In genomic region chr2:190880374-190881073, GRCh38 we compare ENCODE assay signal across 8 cellular contexts. TPM values are rescaled to one million over a fixed set of nuclear protein-coding genes. Genes with fewer than 3 reads are reported as not detected.
DNase-seq lines count a peak whose midpoint lies in the region; ATAC-seq and TF ChIP-seq lines count a peak whose summit lies in the region.

Gene GLS, plus strand, starts transcription at chr2:190880821. Its CDS starts 264 bp downstream, at chr2:190881085.

- H3K9me2 ChIP-seq in SK-N-SH, result no peaks in the 10 kb centered on the region

- peaks cover 29% of the 10 kb centered on the region for H3F3A ChIP-seq in SK-N-SH (replicated peaks; ENCODE audit: insufficient read depth)

- peak; percentile 73 for ATAC-seq in HG02571 (IDR thresholded peaks at IDR 0.05; ENCODE audit: unreplicated experiment)

- peak within 1 kb of the TSS; percentile 74 to 97 for H3K4me3 ChIP-seq in SK-N-SH (ENCODE audit: low read depth in 2 of 2, low read length in 1 of 2)
- H3K4me3 ChIP-seq in suprapubic skin, result peak within 1 kb of the TSS; percentile 98

- TF ChIP-seq CTCF in SK-N-SH (IDR thresholded peaks at IDR 0.05), result no peak
- no peak for TF ChIP-seq CTCF in suprapubic skin (IDR thresholded peaks at IDR 0.05)

- H3K9ac ChIP-seq in SK-N-SH, result peak within 1 kb of the TSS; percentile 80

- H3K27ac ChIP-seq in SK-N-SH (ENCODE audit: low read depth in 2 of 2, low read length in 1 of 2) (peak within 1 kb of the TSS; percentile 85 to 96), suprapubic skin (peak within 1 kb of the TSS; percentile 96)

- peak within 1 kb of the TSS; percentile 96 for H3K4me2 ChIP-seq in SK-N-SH

- no peak; a peak in 1 of 4 replicates for TF ChIP-seq EP300 in SK-N-SH (IDR thresholded peaks at IDR 0.05; ENCODE audit: borderline replicate concordance in 1 of 2, low read depth in 1 of 2, low read length in 1 of 2)
- no peak for TF ChIP-seq EP300 in suprapubic skin (IDR thresholded peaks at IDR 0.05)

- H3K79me2 ChIP-seq in SK-N-SH (ENCODE audit: insufficient read depth), result peaks cover 49% of the 10 kb centered on the region

- CTCF ChIA-PET in SK-N-SH (lab: Yijun Ruan, JAX), result interaction anchor here (0.9 to 1.5 kb wide), 2 partner anchors 30 to 355 kb away, joined by 3 to 5 read pairs; no protein-coding TSS in a partner anchor

- POLR2A ChIA-PET in SK-N-SH (lab: Yijun Ruan, JAX), result interaction anchor here (0.6 to 1.0 kb wide), 2 partner anchors 74 to 172 kb away, joined by 3 to 6 read pairs; no protein-coding TSS in a partner anchor

- peaks cover 6 to 13% of the 10 kb centered on the region in 2 experiments; a peak in 3 of 4 replicates for H3K4me1 ChIP-seq in SK-N-SH (ENCODE audit: control insufficient read depth in 1 of 2, insufficient read depth in 2 of 2, low read depth in 1 of 2, low read length in 1 of 2)
- H3K4me1 ChIP-seq in suprapubic skin, result peaks cover 36% of the 10 kb centered on the region

- DNase-seq in GM04504 (ENCODE audit: low read depth), result peak; percentile 96
- peak; percentile 93 for DNase-seq in NCI-H1048 (lab: John Stamatoyannopoulos, UW)
- DNase-seq in SK-N-SH, result peak; percentile 95
- peak; percentile 96 for DNase-seq in activated naive CD4-positive, alpha-beta T cell treated with anti-CD3 and anti-CD28 coated beads, Interleukin-2, amount 50 U/mL, for 16 hours
- peak; percentile 99 for DNase-seq in germinal center (ENCODE audit: low spot score)
- DNase-seq in nucleus accumbens (lab: John Stamatoyannopoulos, UW), result peak; percentile 58 to 99 (median 96)
- peak; percentile 98 to 99 for DNase-seq in suprapubic skin (ENCODE audit: low spot score in 2 of 2)

- no peak for TF ChIP-seq RAD21 in SK-N-SH (IDR thresholded peaks at IDR 0.05; ENCODE audit: low read length)

- H3K36me3 ChIP-seq in SK-N-SH (replicated peaks in 1 of 2; ENCODE audit: control insufficient read depth in 1 of 2, insufficient read depth in 2 of 2, low read length in 1 of 2), result peaks cover 19% of the 10 kb centered on the region in 2 experiments
- H3K36me3 ChIP-seq in suprapubic skin, result no peaks in the 10 kb centered on the region

- under 1% methylated on average over 26 of the region's 54 CpGs for WGBS in SK-N-SH (ENCODE audit: low lambda C conversion rate)
- WGBS in suprapubic skin, result 0% methylated on average over 38 of the region's 54 CpGs

- H3K27me3 ChIP-seq in SK-N-SH (ENCODE audit: insufficient read depth) (no peaks in the 10 kb centered on the region), suprapubic skin (no peaks in the 10 kb centered on the region)

- TF ChIP-seq POLR2A in suprapubic skin (IDR thresholded peaks at IDR 0.05), result peak; percentile 95 to 98

- H4K20me1 ChIP-seq in SK-N-SH (ENCODE audit: insufficient read depth), result peaks cover 39% of the 10 kb centered on the region

- no peaks in the 10 kb centered on the region for H3K9me3 ChIP-seq in SK-N-SH
- H3K9me3 ChIP-seq in suprapubic skin, result no peaks in the 10 kb centered on the region

- peak within 1 kb of the TSS; percentile 92 for H2AFZ ChIP-seq in SK-N-SH (ENCODE audit: low read depth)

TF ChIP-seq in SK-N-SH, 30 proteins besides CTCF, POLR2A, EP300 and RAD21 (continues in another document):
- TF ChIP-seq SMC3 (IDR thresholded peaks at IDR 0.05; ENCODE audit: low read depth, low read length) (no peak), USF2 (IDR thresholded peaks at IDR 0.05; ENCODE audit: borderline replicate concordance, low read depth, low read length) (no peak), POLR2AphosphoS5 (IDR thresholded peaks at IDR 0.05; ENCODE audit: low read depth, low read length) (peak; percentile 100), RXRA (IDR thresholded peaks at IDR 0.05; ENCODE audit: borderline replicate concordance, low read depth) (no peak), RFX5 (IDR thresholded peaks at IDR 0.05; ENCODE audit: low read length) (no peak), FOXJ3 (CRISPR knock-in tag; IDR thresholded peaks at IDR 0.05) (no peak), IRF3 (IDR thresholded peaks at IDR 0.05; ENCODE audit: low read depth, low read length) (peak; percentile 50), SIN3A (IDR thresholded peaks at IDR 0.05; ENCODE audit: borderline replicate concordance, low read depth, low read length) (peak; percentile 92; the same call in 1 of the 2 replicates), TAF1 (IDR thresholded peaks at IDR 0.05; ENCODE audit: borderline replicate concordance, low read depth, low read length) (peak; percentile 99), EZH2phosphoT487 (IDR thresholded peaks at IDR 0.05; ENCODE audit: borderline replicate concordance, low read depth) (no peak), NRF1 (IDR thresholded peaks at IDR 0.05; ENCODE audit: low read depth, low read length) (no peak), RCOR1 (IDR thresholded peaks at IDR 0.05; ENCODE audit: low read length) (peak; percentile 22; the same call in 1 of the 2 replicates), ZBTB33 (IDR thresholded peaks at IDR 0.05; ENCODE audit: borderline replicate concordance, low read depth) (no peak), GATA2 (CRISPR knock-in tag; IDR thresholded peaks at IDR 0.05) (no peak), FOSL2 (IDR thresholded peaks at IDR 0.05; ENCODE audit: borderline replicate concordance, low read depth) (no peak), YY1 (IDR thresholded peaks at IDR 0.05; ENCODE audit: low read depth) (no peak), NFIC (IDR thresholded peaks at IDR 0.05; ENCODE audit: borderline replicate concordance) (no peak; the same call in 1 of the 2 replicates), TEAD4 (IDR thresholded peaks at IDR 0.05; ENCODE audit: borderline replicate concordance, insufficient read depth) (no peak), FOXM1 (IDR thresholded peaks at IDR 0.05; ENCODE audit: low read depth) (no peak), MXI1 (IDR thresholded peaks at IDR 0.05; ENCODE audit: low read depth, low read length) (peak; percentile 40; the same call in 1 of the 2 replicates), TCF12 (IDR thresholded peaks at IDR 0.05) (no peak; the same call in 1 of the 2 replicates)
- TF ChIP-seq, protein P1, sequence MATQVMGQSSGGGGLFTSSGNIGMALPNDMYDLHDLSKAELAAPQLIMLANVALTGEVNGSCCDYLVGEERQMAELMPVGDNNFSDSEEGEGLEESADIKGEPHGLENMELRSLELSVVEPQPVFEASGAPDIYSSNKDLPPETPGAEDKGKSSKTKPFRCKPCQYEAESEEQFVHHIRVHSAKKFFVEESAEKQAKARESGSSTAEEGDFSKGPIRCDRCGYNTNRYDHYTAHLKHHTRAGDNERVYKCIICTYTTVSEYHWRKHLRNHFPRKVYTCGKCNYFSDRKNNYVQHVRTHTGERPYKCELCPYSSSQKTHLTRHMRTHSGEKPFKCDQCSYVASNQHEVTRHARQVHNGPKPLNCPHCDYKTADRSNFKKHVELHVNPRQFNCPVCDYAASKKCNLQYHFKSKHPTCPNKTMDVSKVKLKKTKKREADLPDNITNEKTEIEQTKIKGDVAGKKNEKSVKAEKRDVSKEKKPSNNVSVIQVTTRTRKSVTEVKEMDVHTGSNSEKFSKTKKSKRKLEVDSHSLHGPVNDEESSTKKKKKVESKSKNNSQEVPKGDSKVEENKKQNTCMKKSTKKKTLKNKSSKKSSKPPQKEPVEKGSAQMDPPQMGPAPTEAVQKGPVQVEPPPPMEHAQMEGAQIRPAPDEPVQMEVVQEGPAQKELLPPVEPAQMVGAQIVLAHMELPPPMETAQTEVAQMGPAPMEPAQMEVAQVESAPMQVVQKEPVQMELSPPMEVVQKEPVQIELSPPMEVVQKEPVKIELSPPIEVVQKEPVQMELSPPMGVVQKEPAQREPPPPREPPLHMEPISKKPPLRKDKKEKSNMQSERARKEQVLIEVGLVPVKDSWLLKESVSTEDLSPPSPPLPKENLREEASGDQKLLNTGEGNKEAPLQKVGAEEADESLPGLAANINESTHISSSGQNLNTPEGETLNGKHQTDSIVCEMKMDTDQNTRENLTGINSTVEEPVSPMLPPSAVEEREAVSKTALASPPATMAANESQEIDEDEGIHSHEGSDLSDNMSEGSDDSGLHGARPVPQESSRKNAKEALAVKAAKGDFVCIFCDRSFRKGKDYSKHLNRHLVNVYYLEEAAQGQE (IDR thresholded peaks at IDR 0.05; ENCODE audit: low read depth, low read length), result peak; percentile 60; the same call in 1 of the 2 replicates

RNA-seq across cellular contexts. Expression of gene GLS, which starts in this region (rescaled TPM):
- polyA plus RNA-seq in SK-N-SH (2012; rRNA removed), result 37.2 and 58.5 TPM in 2 replicates
- polyA plus RNA-seq in SK-N-SH (2012; cell fraction: cytosol; rRNA removed), result 42.9 and 63.8 TPM in 2 replicates
- polyA plus RNA-seq in SK-N-SH (2012; cell fraction: nucleus; rRNA removed), result 69.8 and 184 TPM in 2 replicates
- total RNA-seq in suprapubic skin, result 100 to 1,000 TPM in 1 of 4 donors, 10 to 100 TPM in 3; 60.6 to 128 (median 75.7) TPM

Comparison
In these comparisons a context has a peak if more than half of its experiments do, and no peak if none do; other contexts are left out.
1. Peak in every context shown above with its lines: DNase-seq, ATAC-seq, H3K4me3 ChIP-seq and H3K27ac ChIP-seq.